Comparison of ENCODE assay signal across 9 cellular contexts in the genomic region with DNA sequence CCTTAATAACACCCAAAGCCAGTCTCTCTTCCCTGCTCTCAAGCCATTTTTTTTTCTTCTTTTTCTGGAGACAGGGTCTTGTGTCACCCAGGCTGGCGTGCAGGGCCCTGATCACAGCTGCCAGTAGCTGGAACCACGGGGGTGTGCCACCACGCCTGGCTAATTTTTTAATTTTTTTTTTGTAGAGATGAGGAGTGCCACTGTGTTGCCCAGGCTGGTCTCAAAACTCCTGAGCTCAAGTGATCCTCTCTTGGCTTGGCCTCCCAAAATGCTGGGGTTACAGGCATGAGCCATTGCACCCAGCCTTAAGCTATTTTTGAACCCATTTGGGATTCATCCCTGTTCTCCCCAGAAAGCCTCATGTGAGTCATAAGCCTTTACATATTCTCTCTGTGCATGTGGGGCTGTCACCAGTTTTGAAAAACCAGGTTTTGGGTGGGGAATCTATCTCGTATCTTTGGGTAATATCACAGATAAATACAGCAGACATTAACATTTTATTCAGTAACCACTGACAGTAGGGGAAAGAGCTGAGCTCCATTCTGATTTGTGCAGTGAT. TPM values are rescaled to one million over a fixed set of nuclear protein-coding genes. Genes with fewer than 3 reads are reported as not detected.
DNase-seq lines count a peak whose midpoint lies in the region; ATAC-seq and TF ChIP-seq lines count a peak whose summit lies in the region.
"Had no signal": no experiment of that assay in that cellular context is flagged by ENCODE, and none has a peak within 500 bp of the region (broad histone marks: within the 10 kb centered on the region; RNA-seq: fewer than 3 reads in every experiment).

No MANE protein-coding gene starts in this region.

- 13% methylated on average over 4 of the region's 4 CpGs for WGBS in thymus

- ATAC-seq in activated T-cell treated with anti-CD3 and anti-CD28 coated beads, Interleukin-2, amount 50 U/mL, for 4 hours: no peak
- ATAC-seq in T-cell (replicated peaks in 1 of 4) (no peak), foreskin keratinocyte (peak; percentile 47), GM18907 (IDR thresholded peaks at IDR 0.05; ENCODE audit: unreplicated experiment) (no peak)
- ATAC-seq: pancreas had no signal

- in situ Hi-C loops in GM13977 (cut with MboI; ENCODE audit: low pct_unique_long_range_greater_than_20kb, low sequenced_read_pairs, unreplicated experiment): no loop called here

- no peaks in the 10 kb centered on the region for H3K9me3 ChIP-seq in thymus (ENCODE audit: control insufficient read depth)
- H3K9me3 ChIP-seq: pancreas had no signal

- H3K4me3 Mint-ChIP-seq in activated T-cell treated with anti-CD3 and anti-CD28 coated beads, Interleukin-2, amount 50 U/mL, for 4 hours: peak overlapping the region; percentile 35
- peak overlapping the region; percentile 55 to 97 (median 57) for H3K4me3 Mint-ChIP-seq in T-cell

- H3K27me3 ChIP-seq in foreskin keratinocyte (no peaks in the 10 kb centered on the region), thymus (ENCODE audit: control insufficient read depth, insufficient read depth) (no peaks in the 10 kb centered on the region)
- H3K27me3 ChIP-seq: pancreas had no signal

- TF ChIP-seq CTCF in foreskin keratinocyte (conservative IDR thresholded peaks at IDR 0.05): no peak
- no peak for TF ChIP-seq CTCF in GM13977 (IDR thresholded peaks at IDR 0.05; ENCODE audit: extremely low read depth, insufficient read depth, missing control alignments)

- H3K4me1 Mint-ChIP-seq in activated T-cell treated with anti-CD3 and anti-CD28 coated beads, Interleukin-2, amount 50 U/mL, for 4 hours (ENCODE audit: low read depth): peaks cover 46% of the 10 kb centered on the region
- H3K4me1 Mint-ChIP-seq in T-cell: peaks cover 48 to 49% (median 48%) of the 10 kb centered on the region in 3 donors

- CTCF ChIA-PET in T-cell (lab: Charles Lee): interaction anchor here (0.6 to 1.7 kb wide), 5 partner anchors 10 to 641 kb away, joined by 3 to 5 read pairs (median 3); partner anchors contain the start of gene HNRNPF (in 1 of the 2)

- peak overlapping the region; percentile 94 for H3K27ac ChIP-seq in foreskin keratinocyte
- peak overlapping the region; percentile 99 for H3K27ac ChIP-seq in thymus (ENCODE audit: low read depth)
- H3K27ac ChIP-seq: pancreas had no signal

- no peaks in the 10 kb centered on the region for H3K27me3 Mint-ChIP-seq in activated T-cell treated with anti-CD3 and anti-CD28 coated beads, Interleukin-2, amount 50 U/mL, for 4 hours (ENCODE audit: low read depth)
- no peaks in the 10 kb centered on the region for H3K27me3 Mint-ChIP-seq in T-cell

- no peak for DNase-seq in activated T-cell treated with anti-CD3 and anti-CD28 coated beads, Interleukin-2, amount 50 U/mL, for 4 hours
- DNase-seq in activated T-cell treated with anti-CD3 and anti-CD28 coated beads, Interleukin-2, amount 50 U/mL, for 1 hour: no peak
- DNase-seq in T-cell (no peak), foreskin keratinocyte (peak in 1 of 2 donors; percentile 39), GM13977 (ENCODE audit: low spot score) (no peak), NCI-H82 (lab: John Stamatoyannopoulos, UW) (no peak)

- H3K4me3 ChIP-seq in thymus (ENCODE audit: low read length): peak overlapping the region; percentile 22
- H3K4me3 ChIP-seq: pancreas had no signal

- H3K36me3 Mint-ChIP-seq in activated T-cell treated with anti-CD3 and anti-CD28 coated beads, Interleukin-2, amount 50 U/mL, for 4 hours (ENCODE audit: insufficient read depth): peaks cover 3% of the 10 kb centered on the region
- H3K36me3 Mint-ChIP-seq in T-cell: peaks cover 3% of the 10 kb centered on the region

- H3K4me1 ChIP-seq in foreskin keratinocyte: peaks cover 25% of the 10 kb centered on the region
- H3K4me1 ChIP-seq in thymus (ENCODE audit: control insufficient read depth, insufficient read depth, low read length): peaks cover 31% of the 10 kb centered on the region

- H3K36me3 ChIP-seq in thymus (ENCODE audit: control insufficient read depth, insufficient read depth): no peaks in the 10 kb centered on the region
- H3K36me3 ChIP-seq: pancreas had no signal

- POLR2A ChIA-PET in T-cell (lab: Charles Lee): interaction anchor here in 1 of 2 donors (0.6 to 1.3 kb wide), 3 partner anchors 15 to 56 kb away, joined by 3 to 6 read pairs (median 3); partner anchors contain the start of gene ZNF487

- peak overlapping the region; percentile 97 for H3K27ac Mint-ChIP-seq in T-cell

- no peaks in the 10 kb centered on the region for H3K9me3 Mint-ChIP-seq in activated T-cell treated with anti-CD3 and anti-CD28 coated beads, Interleukin-2, amount 50 U/mL, for 4 hours
- H3K9me3 Mint-ChIP-seq in T-cell: no peaks in the 10 kb centered on the region

RNA-seq across cellular contexts. Expression of gene ZNF487, which starts 15.5 kb away (rescaled TPM):
- 1 to 10 TPM; 1.3 to 3.8 (median 1.6) TPM for total RNA-seq in activated T-cell treated with anti-CD3 and anti-CD28 coated beads, Interleukin-2, amount 50 U/mL, for 4 hours
- 1 to 10 TPM; 3.2 to 8.5 (median 5.2) TPM for total RNA-seq in T-cell
- total RNA-seq in foreskin keratinocyte: 2.7 and 3.0 TPM in 2 replicates
- polyA plus RNA-seq in foreskin keratinocyte: 1.5 and 2.3 TPM in 2 replicates
- polyA plus RNA-seq in thymus: 11.6 TPM

RNA-seq across cellular contexts. Expression of gene HNRNPF, which starts 43.4 kb away (rescaled TPM):
- 100 to 1,000 TPM; 531 to 572 (median 556) TPM for total RNA-seq in activated T-cell treated with anti-CD3 and anti-CD28 coated beads, Interleukin-2, amount 50 U/mL, for 4 hours
- total RNA-seq in T-cell (100 to 1,000 TPM; 124 to 224 (median 206) TPM), foreskin keratinocyte (267 and 292 TPM in 2 replicates)
- polyA plus RNA-seq in foreskin keratinocyte (155 and 182 TPM in 2 replicates), thymus (136 TPM)
